Comparison of ENCODE assay signal across 1 cellular context in genomic region chr6:95614094-95614493, GRCh38.
TF ChIP-seq lines count a peak whose summit lies in the region.

No MANE protein-coding gene starts in this region.

TF ChIP-seq in WTC11, 78 proteins besides CTCF, POLR2A, EP300 and RAD21 (continued from another document):
- TF ChIP-seq USF2 (CRISPR knock-in tag; IDR thresholded peaks at IDR 0.05): no peak
